ENCODE assay signal across 17 cellular contexts in the genomic region with DNA sequence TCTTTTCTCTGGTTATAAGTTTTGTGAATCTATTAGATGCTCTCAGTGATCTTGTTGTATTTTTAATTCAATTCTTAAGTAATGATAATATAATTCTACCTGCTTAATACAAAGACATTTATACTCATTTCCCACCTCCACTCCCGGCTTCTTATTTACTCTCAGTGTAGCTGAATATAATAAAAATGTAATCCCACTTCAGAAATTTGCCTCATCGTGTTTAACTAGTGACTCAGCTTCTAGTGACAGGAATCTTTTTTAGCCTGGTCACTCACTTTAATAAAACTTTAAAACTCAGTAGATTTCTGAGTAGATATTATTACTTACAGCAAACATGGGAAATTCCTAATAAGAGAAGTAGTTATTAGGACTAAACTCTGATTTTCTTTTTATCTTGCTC.
"Had no signal": no experiment of that assay in that cellular context is flagged by ENCODE, and none has a peak within 500 bp of the region (broad histone marks: within the 10 kb centered on the region; RNA-seq: fewer than 3 reads in every experiment).

No MANE protein-coding gene starts in this region.

- H3K4me3 ChIP-seq: coronary artery, esophagus muscularis mucosa, lower lobe of right lung had no signal

- DNase-seq: activated CD4-positive, alpha-beta T cell treated with anti-CD3 and anti-CD28 coated beads, Interleukin-2, amount 50 U/mL, for 4 hours; activated effector memory CD4-positive, alpha-beta T cell treated with anti-CD3 and anti-CD28 coated beads, Interleukin-2, amount 50 U/mL, for 16 hours; activated naive CD4-positive, alpha-beta T cell treated with anti-CD3 and anti-CD28 coated beads, Interleukin-2, amount 50 U/mL, for 16 hours; activated T-cell treated with anti-CD3 and anti-CD28 coated beads, Interleukin-2, amount 50 U/mL, for 72 hours; caudate nucleus; left colon; lower lobe of right lung; occipital lobe; retina; stimulated activated CD4-positive, alpha-beta T cell treated with anti-CD3 and anti-CD28 coated beads, Interleukin-15, amount 100 ng/mL, for 24 hours; stimulated activated CD4-positive, alpha-beta T cell treated with anti-CD3 and anti-CD28 coated beads, Interleukin-4, amount 100 ng/mL, for 1 hour; stimulated activated naive CD8-positive, alpha-beta T cell treated with anti-CD3 and anti-CD28 coated beads, Interleukin-15, amount 100 ng/mL, for 72 hours; trophoblast cell had no signal

- FAIRE-seq: islet of Langerhans, TTC549 had no signal

- H3K27me3 ChIP-seq: esophagus muscularis mucosa had no signal

- H3K36me3 ChIP-seq: esophagus muscularis mucosa, lower lobe of right lung had no signal

- ATAC-seq: activated T-cell treated with anti-CD3 and anti-CD28 coated beads, Interleukin-2, amount 50 U/mL, for 72 hours; left colon; lower lobe of right lung; stimulated activated naive CD8-positive, alpha-beta T cell treated with anti-CD3 and anti-CD28 coated beads, Interleukin-15, amount 100 ng/mL, for 72 hours had no signal

- H3K27ac ChIP-seq: coronary artery, esophagus muscularis mucosa, lower lobe of right lung had no signal

- H3K9me3 ChIP-seq: esophagus muscularis mucosa, lower lobe of right lung had no signal

- H3K4me1 ChIP-seq: esophagus muscularis mucosa, lower lobe of right lung had no signal
